In genomic region chr7:87877641-87878040, GRCh38 we compare ENCODE assay signal across 8 cellular contexts. TPM values are rescaled to one million over a fixed set of nuclear protein-coding genes. Genes with fewer than 3 reads are reported as not detected.
DNase-seq lines count a peak whose midpoint lies in the region; ATAC-seq, FAIRE-seq and TF ChIP-seq lines count a peak whose summit lies in the region.

No MANE protein-coding gene starts in this region.

- TF ChIP-seq POLR2A in GM12892 (IDR thresholded peaks at IDR 0.05; ENCODE audit: low read depth, low read length), result no peak

- peak overlapping the region; percentile 74 for H3K4me2 ChIP-seq in SK-N-SH

- peak overlapping the region; percentile 83 for H3K9ac ChIP-seq in SK-N-SH
- peak overlapping the region; percentile 76 to 78 for H3K9ac ChIP-seq in stomach smooth muscle (ENCODE audit: low read length in 2 of 2)

- no peaks in the 10 kb centered on the region for H3K9me2 ChIP-seq in SK-N-SH

- POLR2A ChIA-PET in SK-N-SH (lab: Yijun Ruan, JAX), result no interaction called here
- POLR2A ChIA-PET in activated CD8-positive, alpha-beta T cell treated with anti-CD3 and anti-CD28 coated beads, Interleukin-2, amount 10 ng/mL, durations not matched to agents 7 days and 5 days (lab: Charles Lee), result no interaction called here

- H3K4me3 Mint-ChIP-seq in activated CD8-positive, alpha-beta T cell treated with anti-CD3 and anti-CD28 coated beads, Interleukin-2, amount 10 ng/mL, durations not matched to agents 7 days and 5 days, result peak overlapping the region; percentile 78

- H3K4me1 ChIP-seq in SK-N-SH (ENCODE audit: control insufficient read depth in 1 of 2, insufficient read depth in 2 of 2, low read depth in 1 of 2, low read length in 1 of 2) (peaks cover 0 to 13% of the 10 kb centered on the region in 2 experiments; a peak in 1 of 4 replicates), stomach smooth muscle (ENCODE audit: control insufficient read depth, insufficient read depth, low read length) (peaks cover 3% of the 10 kb centered on the region)

- CTCF ChIA-PET in SK-N-SH (lab: Yijun Ruan, JAX), result interaction anchor here (1.2 to 1.3 kb wide), 2 partner anchors 80 to 461 kb away, joined by 3 read pairs; no protein-coding TSS in a partner anchor
- CTCF ChIA-PET in activated CD8-positive, alpha-beta T cell treated with anti-CD3 and anti-CD28 coated beads, Interleukin-2, amount 10 ng/mL, durations not matched to agents 7 days and 5 days (lab: Charles Lee), result no interaction called here

- H3K36me3 ChIP-seq in SK-N-SH (replicated peaks in 1 of 2; ENCODE audit: control insufficient read depth in 1 of 2, insufficient read depth in 2 of 2, low read length in 1 of 2) (peaks cover 18 to 25% of the 10 kb centered on the region in 2 experiments), stomach smooth muscle (ENCODE audit: control insufficient read depth in 2 of 2, insufficient read depth in 2 of 2, low read length in 2 of 2) (no peaks in the 10 kb centered on the region)

- no peak for FAIRE-seq in GM12892 (lab: Jason Lieb, UNC)

- H4K20me1 ChIP-seq in SK-N-SH (ENCODE audit: insufficient read depth), result no peaks in the 10 kb centered on the region

- H3K27ac ChIP-seq in SK-N-SH (ENCODE audit: low read depth in 2 of 2, low read length in 1 of 2) (peak overlapping the region; percentile 85 to 95), stomach smooth muscle (ENCODE audit: low read length) (no peak overlapping the region)

- no peak for DNase-seq in SK-N-SH
- DNase-seq in activated CD8-positive, alpha-beta T cell treated with anti-CD3 and anti-CD28 coated beads, Interleukin-2, amount 10 ng/mL, durations not matched to agents 7 days and 5 days, result no peak
- no peak for DNase-seq in GM12892 (ENCODE audit: insufficient read length)
- no peak for DNase-seq in activated CD4-positive, alpha-beta T cell treated with anti-CD3 and anti-CD28 coated beads for 48 hours

- H3K9me3 ChIP-seq in SK-N-SH (no peaks in the 10 kb centered on the region; the same call in 1 of the 2 replicates), iPS-18c (ENCODE audit: control insufficient read depth, insufficient read depth, low read length) (no peaks in the 10 kb centered on the region), stomach smooth muscle (ENCODE audit: control insufficient read depth in 2 of 2, low read length in 2 of 2) (no peaks in the 10 kb centered on the region)

- TF ChIP-seq RAD21 in SK-N-SH (IDR thresholded peaks at IDR 0.05; ENCODE audit: low read length), result no peak

- TF ChIP-seq EP300 in SK-N-SH (IDR thresholded peaks at IDR 0.05; ENCODE audit: borderline replicate concordance in 1 of 2, low read depth in 1 of 2, low read length in 1 of 2), result no peak

- H3K79me2 ChIP-seq in SK-N-SH (ENCODE audit: insufficient read depth), result peaks cover 90% of the 10 kb centered on the region

- H3K27ac Mint-ChIP-seq in activated CD8-positive, alpha-beta T cell treated with anti-CD3 and anti-CD28 coated beads, Interleukin-2, amount 10 ng/mL, durations not matched to agents 7 days and 5 days, result peak overlapping the region; percentile 97

- H3K36me3 Mint-ChIP-seq in activated CD8-positive, alpha-beta T cell treated with anti-CD3 and anti-CD28 coated beads, Interleukin-2, amount 10 ng/mL, durations not matched to agents 7 days and 5 days (ENCODE audit: low read depth), result peaks cover 63% of the 10 kb centered on the region

- H3K4me3 ChIP-seq in SK-N-SH (ENCODE audit: low read depth in 2 of 2, low read length in 1 of 2) (peak overlapping the region; percentile 92), iPS-18c (ENCODE audit: insufficient read depth, low read depth, low read length) (peak overlapping the region; percentile 90), stomach smooth muscle (ENCODE audit: low read length in 2 of 2) (peak overlapping the region; percentile 75 to 80)

- H2AFZ ChIP-seq in SK-N-SH (ENCODE audit: low read depth), result peak overlapping the region; percentile 96

- TF ChIP-seq CTCF in SK-N-SH (IDR thresholded peaks at IDR 0.05), result no peak

- ATAC-seq in SK-N-SH treated with all-trans-retinoic acid at 6 μM for 48 hours, result no peak
- ATAC-seq in activated CD8-positive, alpha-beta T cell treated with anti-CD3 and anti-CD28 coated beads, Interleukin-2, amount 10 ng/mL, durations not matched to agents 7 days and 5 days, result no peak
- no peak for ATAC-seq in HG03095 (IDR thresholded peaks at IDR 0.05; ENCODE audit: unreplicated experiment)

- no peaks in the 10 kb centered on the region for H3K27me3 Mint-ChIP-seq in activated CD8-positive, alpha-beta T cell treated with anti-CD3 and anti-CD28 coated beads, Interleukin-2, amount 10 ng/mL, durations not matched to agents 7 days and 5 days (ENCODE audit: low read depth)

- H3K9me3 Mint-ChIP-seq in activated CD8-positive, alpha-beta T cell treated with anti-CD3 and anti-CD28 coated beads, Interleukin-2, amount 10 ng/mL, durations not matched to agents 7 days and 5 days (ENCODE audit: insufficient read depth), result peaks cover 7% of the 10 kb centered on the region

- H3K4me1 Mint-ChIP-seq in activated CD8-positive, alpha-beta T cell treated with anti-CD3 and anti-CD28 coated beads, Interleukin-2, amount 10 ng/mL, durations not matched to agents 7 days and 5 days (ENCODE audit: low read depth), result peaks cover 62% of the 10 kb centered on the region

- H3F3A ChIP-seq in SK-N-SH (replicated peaks; ENCODE audit: insufficient read depth), result peaks cover 18% of the 10 kb centered on the region

- H3K27me3 ChIP-seq in SK-N-SH (ENCODE audit: insufficient read depth) (no peaks in the 10 kb centered on the region), stomach smooth muscle (ENCODE audit: control insufficient read depth in 1 of 2, insufficient read depth in 2 of 2, low read length in 2 of 2) (no peaks in the 10 kb centered on the region)

- 12% methylated on average over 5 of the region's 5 CpGs for WGBS in SK-N-SH (ENCODE audit: low lambda C conversion rate)

TF ChIP-seq in SK-N-SH, 30 proteins besides CTCF, POLR2A, EP300 and RAD21:
- no peak for TF ChIP-seq FOXM1 (IDR thresholded peaks at IDR 0.05; ENCODE audit: low read depth)

TF ChIP-seq in SK-N-SH treated with all-trans-retinoic acid at 6 μM for 48 hours, 23 proteins besides CTCF, POLR2A, EP300 and RAD21:
- TF ChIP-seq TOX (CRISPR knock-in tag; IDR thresholded peaks at IDR 0.05; ENCODE audit: borderline replicate concordance) (no peak), ISL1 (CRISPR knock-in tag; IDR thresholded peaks at IDR 0.05) (no peak), CSRNP3 (CRISPR knock-in tag; IDR thresholded peaks at IDR 0.05) (no peak), CSDC2 (CRISPR knock-in tag; IDR thresholded peaks at IDR 0.05) (no peak), PPARA (CRISPR knock-in tag; IDR thresholded peaks at IDR 0.05; ENCODE audit: borderline replicate concordance) (no peak), ZNF70 (CRISPR knock-in tag; IDR thresholded peaks at IDR 0.05) (no peak)
- TF ChIP-seq, protein P1, sequence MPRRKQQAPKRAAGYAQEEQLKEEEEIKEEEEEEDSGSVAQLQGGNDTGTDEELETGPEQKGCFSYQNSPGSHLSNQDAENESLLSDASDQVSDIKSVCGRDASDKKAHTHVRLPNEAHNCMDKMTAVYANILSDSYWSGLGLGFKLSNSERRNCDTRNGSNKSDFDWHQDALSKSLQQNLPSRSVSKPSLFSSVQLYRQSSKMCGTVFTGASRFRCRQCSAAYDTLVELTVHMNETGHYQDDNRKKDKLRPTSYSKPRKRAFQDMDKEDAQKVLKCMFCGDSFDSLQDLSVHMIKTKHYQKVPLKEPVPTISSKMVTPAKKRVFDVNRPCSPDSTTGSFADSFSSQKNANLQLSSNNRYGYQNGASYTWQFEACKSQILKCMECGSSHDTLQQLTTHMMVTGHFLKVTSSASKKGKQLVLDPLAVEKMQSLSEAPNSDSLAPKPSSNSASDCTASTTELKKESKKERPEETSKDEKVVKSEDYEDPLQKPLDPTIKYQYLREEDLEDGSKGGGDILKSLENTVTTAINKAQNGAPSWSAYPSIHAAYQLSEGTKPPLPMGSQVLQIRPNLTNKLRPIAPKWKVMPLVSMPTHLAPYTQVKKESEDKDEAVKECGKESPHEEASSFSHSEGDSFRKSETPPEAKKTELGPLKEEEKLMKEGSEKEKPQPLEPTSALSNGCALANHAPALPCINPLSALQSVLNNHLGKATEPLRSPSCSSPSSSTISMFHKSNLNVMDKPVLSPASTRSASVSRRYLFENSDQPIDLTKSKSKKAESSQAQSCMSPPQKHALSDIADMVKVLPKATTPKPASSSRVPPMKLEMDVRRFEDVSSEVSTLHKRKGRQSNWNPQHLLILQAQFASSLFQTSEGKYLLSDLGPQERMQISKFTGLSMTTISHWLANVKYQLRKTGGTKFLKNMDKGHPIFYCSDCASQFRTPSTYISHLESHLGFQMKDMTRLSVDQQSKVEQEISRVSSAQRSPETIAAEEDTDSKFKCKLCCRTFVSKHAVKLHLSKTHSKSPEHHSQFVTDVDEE (CRISPR knock-in tag; IDR thresholded peaks at IDR 0.05), result no peak
TF ChIP-seq in SK-N-SH treated with all-trans-retinoic acid at 6 μM for 48 hours: peak in this region for 0.

RNA-seq across cellular contexts. Expression of gene DBF4, which starts 1.3 kb away (rescaled TPM):
- polyA plus RNA-seq in SK-N-SH (2012; rRNA removed), result 5.1 and 7.6 TPM in 2 replicates
- polyA plus RNA-seq in SK-N-SH (2012; cell fraction: cytosol; rRNA removed), result 8.5 and 11.3 TPM in 2 replicates
- polyA plus RNA-seq in SK-N-SH (2012; cell fraction: nucleus; rRNA removed), result 4.5 and 7.5 TPM in 2 replicates
- 10 to 100 TPM; 82.6 to 85.9 TPM for total RNA-seq in activated CD8-positive, alpha-beta T cell treated with anti-CD3 and anti-CD28 coated beads, Interleukin-2, amount 10 ng/mL, durations not matched to agents 7 days and 5 days
- polyA plus RNA-seq in GM12892 (2012; ENCODE audit: missing spikeins), result 44.3 TPM

RNA-seq across cellular contexts. Expression of gene SLC25A40, which starts 1.5 kb away (rescaled TPM):
- polyA plus RNA-seq in SK-N-SH (2012; rRNA removed), result 5.5 and 8.5 TPM in 2 replicates
- polyA plus RNA-seq in SK-N-SH (2012; cell fraction: cytosol; rRNA removed), result 8.7 and 8.8 TPM in 2 replicates
- polyA plus RNA-seq in SK-N-SH (2012; cell fraction: nucleus; rRNA removed), result 5.5 and 12.7 TPM in 2 replicates
- total RNA-seq in activated CD8-positive, alpha-beta T cell treated with anti-CD3 and anti-CD28 coated beads, Interleukin-2, amount 10 ng/mL, durations not matched to agents 7 days and 5 days, result 10 to 100 TPM; 49.1 to 52.4 TPM
- polyA plus RNA-seq in GM12892 (2012; ENCODE audit: missing spikeins), result 28.4 TPM

RNA-seq across cellular contexts. Expression of gene ADAM22, which starts 56.4 kb away (rescaled TPM):
- 3.0 and 4.8 TPM in 2 replicates for polyA plus RNA-seq in SK-N-SH (2012; rRNA removed)
- 5.2 and 6.7 TPM in 2 replicates for polyA plus RNA-seq in SK-N-SH (2012; cell fraction: cytosol; rRNA removed)
- 4.6 and 7.5 TPM in 2 replicates for polyA plus RNA-seq in SK-N-SH (2012; cell fraction: nucleus; rRNA removed)
- total RNA-seq in activated CD8-positive, alpha-beta T cell treated with anti-CD3 and anti-CD28 coated beads, Interleukin-2, amount 10 ng/mL, durations not matched to agents 7 days and 5 days, result 1 to 10 TPM; 2.2 to 3.1 TPM
- 8.5 TPM for polyA plus RNA-seq in GM12892 (2012; ENCODE audit: missing spikeins)
